Comparison of ENCODE assay signal across 21 cellular contexts in the genomic region with DNA sequence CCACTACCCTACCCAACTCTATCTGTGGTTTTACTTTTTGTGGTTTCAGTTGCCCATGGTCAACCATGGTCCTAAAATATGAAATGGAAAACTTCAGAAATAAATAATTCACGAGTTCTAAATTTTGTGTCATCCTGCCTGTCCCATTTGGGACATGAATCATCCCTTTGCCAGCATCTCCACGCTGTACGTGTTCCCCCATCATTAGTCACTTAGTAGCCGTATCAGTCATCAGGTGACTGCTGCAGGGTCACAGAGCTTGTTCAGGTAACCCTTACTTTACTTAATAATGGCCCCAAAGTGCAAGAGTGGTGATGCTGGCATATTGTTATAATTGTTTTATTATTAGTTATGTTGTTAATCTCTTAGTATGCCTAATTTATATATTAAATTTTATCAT.
"Had no signal": no experiment of that assay in that cellular context is flagged by ENCODE, and none has a peak within 500 bp of the region (broad histone marks: within the 10 kb centered on the region; RNA-seq: fewer than 3 reads in every experiment).

No MANE protein-coding gene starts in this region.

- H3K9me3 ChIP-seq: body of pancreas, esophagus squamous epithelium, left lung, mucosa of descending colon, SJSA1, stomach, testis, upper lobe of right lung had no signal

- ATAC-seq: body of pancreas; left lung; mucosa of descending colon; naive thymus-derived CD8-positive, alpha-beta T cell; upper lobe of right lung had no signal

- H3K4me1 ChIP-seq: body of pancreas, left lung, stomach, testis, upper lobe of right lung had no signal

- DNase-seq: activated B cell treated with CpG ODN at 0.5 μM for 24 hours; activated CD8-positive, alpha-beta memory T cell treated with anti-CD3 and anti-CD28 coated beads for 24 hours; amygdala; body of pancreas; effector CD4-positive, alpha-beta T cell; esophagus squamous epithelium; hippocampal formation; kidney; left lung; mammary epithelial cell; mucosa of descending colon; naive thymus-derived CD8-positive, alpha-beta T cell; posterior cingulate gyrus; stimulated activated CD4-positive, alpha-beta T cell treated with anti-CD3 and anti-CD28 coated beads, Interleukin-4, amount 100 ng/mL, for 4 hours; stomach; T-helper 2 cell; testis; upper lobe of right lung had no signal

- H3K27ac ChIP-seq: body of pancreas, coronary artery, esophagus squamous epithelium, left lung, SJSA1, skin epidermis, stomach, testis, upper lobe of right lung had no signal

- H3K4me3 ChIP-seq: body of pancreas, coronary artery, esophagus squamous epithelium, left lung, mucosa of descending colon, SJSA1, skin epidermis, stomach, testis, upper lobe of right lung had no signal

- H3K27me3 ChIP-seq: body of pancreas, esophagus squamous epithelium, left lung, SJSA1, stomach, testis, upper lobe of right lung had no signal
